ENCODE assay signal across 8 cellular contexts in the genomic region with DNA sequence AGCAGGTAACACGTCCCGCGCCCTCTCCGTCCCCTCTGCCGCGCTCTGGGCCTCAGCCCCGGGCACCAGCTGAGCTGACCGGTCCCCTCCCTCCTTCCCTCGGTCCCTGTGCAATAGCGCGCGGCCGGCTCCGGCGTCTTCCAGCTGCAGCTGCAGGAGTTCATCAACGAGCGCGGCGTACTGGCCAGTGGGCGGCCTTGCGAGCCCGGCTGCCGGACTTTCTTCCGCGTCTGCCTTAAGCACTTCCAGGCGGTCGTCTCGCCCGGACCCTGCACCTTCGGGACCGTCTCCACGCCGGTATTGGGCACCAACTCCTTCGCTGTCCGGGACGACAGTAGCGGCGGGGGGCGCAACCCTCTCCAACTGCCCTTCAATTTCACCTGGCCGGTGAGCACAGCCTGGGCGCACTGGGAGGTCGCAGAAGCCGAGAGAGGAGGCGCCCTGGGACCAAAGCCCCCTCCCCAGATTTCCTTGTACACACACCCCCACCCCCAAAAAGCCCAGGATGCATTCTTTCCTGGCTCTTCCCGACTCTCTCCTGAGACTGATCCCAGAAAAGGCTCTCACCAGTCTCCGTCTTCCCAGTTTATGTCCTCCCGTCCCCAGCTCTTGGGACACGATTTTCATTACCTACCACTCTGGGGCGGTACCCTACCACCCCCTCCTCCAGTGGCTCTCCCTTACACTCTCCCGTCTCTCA. TPM values are rescaled to one million over a fixed set of nuclear protein-coding genes. Genes with fewer than 3 reads are reported as not detected.
DNase-seq lines count a peak whose midpoint lies in the region; ATAC-seq and TF ChIP-seq lines count a peak whose summit lies in the region.

No MANE protein-coding gene starts in this region.

- CTCF ChIA-PET in CD4-positive, alpha-beta T cell (lab: Charles Lee), result interaction anchor here (0.6 to 4.8 kb wide), 9 partner anchors 11 to 340 kb away, joined by 3 to 43 read pairs (median 6); a partner anchor contains a TSS

- H3K4me2 ChIP-seq in KMS-11, result peak overlapping the region; percentile 94

- no peak for ATAC-seq in CD4-positive, alpha-beta T cell (ENCODE audit: poor library complexity)
- ATAC-seq in stimulated activated naive B cell treated with anti-CD40 and anti-IgM and Interleukin-4, amounts not matched to agents 10 μg/mL and 1 μg/mL and 100 μg/mL, for 72 hours (replicated peaks), result no peak
- no peak for ATAC-seq in HG03442 (IDR thresholded peaks at IDR 0.05; ENCODE audit: unreplicated experiment)

- H3K9me3 Mint-ChIP-seq in CD4-positive, alpha-beta T cell, result no peaks in the 10 kb centered on the region
- H3K9me3 Mint-ChIP-seq in stimulated activated naive B cell treated with anti-CD40 and anti-IgM and Interleukin-4, amounts not matched to agents 10 μg/mL and 1 μg/mL and 100 μg/mL, for 72 hours, result no peaks in the 10 kb centered on the region

- intact Hi-C loops in CD4-positive, alpha-beta T cell (cut with DNase I, micrococcal nuclease), result loop anchor here in 1 of 2 experiments (2.0 kb wide), 1 partner anchor 13 kb away; no protein-coding TSS in a partner anchor

- H3K4me3 Mint-ChIP-seq in CD4-positive, alpha-beta T cell, result peak overlapping the region; percentile 80
- H3K4me3 Mint-ChIP-seq in stimulated activated naive B cell treated with anti-CD40 and anti-IgM and Interleukin-4, amounts not matched to agents 10 μg/mL and 1 μg/mL and 100 μg/mL, for 72 hours, result peak overlapping the region; percentile 78 to 83

- no peak overlapping the region; the same call in 1 of the 2 replicates for H3K9ac ChIP-seq in KMS-11

- H3K79me2 ChIP-seq in KMS-11 (ENCODE audit: insufficient read depth, low read depth), result no peaks in the 10 kb centered on the region

- H3K4me1 ChIP-seq in KMS-11 (ENCODE audit: low read depth, poor library complexity, severe bottlenecking), result peaks cover 25% of the 10 kb centered on the region

- no peaks in the 10 kb centered on the region for H4K20me1 ChIP-seq in KMS-11 (ENCODE audit: insufficient read depth)

- H2AFZ ChIP-seq in KMS-11 (ENCODE audit: low read depth), result peak overlapping the region; percentile 96

- peaks cover 56% of the 10 kb centered on the region for H3K4me1 Mint-ChIP-seq in CD4-positive, alpha-beta T cell (ENCODE audit: low read depth)
- peaks cover 40 to 74% of the 10 kb centered on the region in 2 donors for H3K4me1 Mint-ChIP-seq in stimulated activated naive B cell treated with anti-CD40 and anti-IgM and Interleukin-4, amounts not matched to agents 10 μg/mL and 1 μg/mL and 100 μg/mL, for 72 hours

- no peak overlapping the region for H3K27ac ChIP-seq in CD4-positive, alpha-beta T cell (ENCODE audit: low read depth, low read length)
- no peak overlapping the region for H3K27ac ChIP-seq in KMS-11

- H3K9me3 ChIP-seq in CD4-positive, alpha-beta T cell (ENCODE audit: control insufficient read depth, low read length), result no peaks in the 10 kb centered on the region

- H3K27ac Mint-ChIP-seq in CD4-positive, alpha-beta T cell, result no peak overlapping the region
- peak overlapping the region; percentile 81 for H3K27ac Mint-ChIP-seq in stimulated activated naive B cell treated with anti-CD40 and anti-IgM and Interleukin-4, amounts not matched to agents 10 μg/mL and 1 μg/mL and 100 μg/mL, for 72 hours

- peaks cover 77% of the 10 kb centered on the region for H3K27me3 Mint-ChIP-seq in CD4-positive, alpha-beta T cell
- peaks cover 79 to 83% of the 10 kb centered on the region in 2 donors for H3K27me3 Mint-ChIP-seq in stimulated activated naive B cell treated with anti-CD40 and anti-IgM and Interleukin-4, amounts not matched to agents 10 μg/mL and 1 μg/mL and 100 μg/mL, for 72 hours

- no peak for DNase-seq in CD4-positive, alpha-beta T cell
- peak; percentile 70 for DNase-seq in astrocyte of the hippocampus (ENCODE audit: low read depth, low spot score)
- peak; percentile 74 for DNase-seq in iris pigment epithelial cell (ENCODE audit: low read depth)
- no peak for DNase-seq in stimulated activated naive B cell treated with anti-CD40 and anti-IgM and Interleukin-4, amounts not matched to agents 10 μg/mL and 1 μg/mL and 100 μg/mL, for 72 hours
- DNase-seq in NCI-H2029 (lab: John Stamatoyannopoulos, UW), result no peak
- no peak for DNase-seq in GOT3 (lab: John Stamatoyannopoulos, UW)

- POLR2A ChIA-PET in CD4-positive, alpha-beta T cell (lab: Charles Lee), result interaction anchor here (0.8 to 5.9 kb wide), 6 partner anchors 12 to 36 kb away, joined by 3 to 49 read pairs (median 4); a partner anchor contains a TSS

- H3K27me3 ChIP-seq in CD4-positive, alpha-beta T cell (ENCODE audit: control insufficient read depth, insufficient read depth, low read length), result peaks cover 74% of the 10 kb centered on the region
- peaks cover 28% of the 10 kb centered on the region for H3K27me3 ChIP-seq in KMS-11 (ENCODE audit: insufficient read depth, low read depth)

- H3K4me3 ChIP-seq in KMS-11 (IDR thresholded peaks at IDR 0.05; ENCODE audit: insufficient read depth, low read depth, low read length), result no peak overlapping the region

- no peaks in the 10 kb centered on the region for H3K36me3 Mint-ChIP-seq in CD4-positive, alpha-beta T cell (ENCODE audit: low read depth)
- H3K36me3 Mint-ChIP-seq in stimulated activated naive B cell treated with anti-CD40 and anti-IgM and Interleukin-4, amounts not matched to agents 10 μg/mL and 1 μg/mL and 100 μg/mL, for 72 hours, result no peaks in the 10 kb centered on the region

- TF ChIP-seq CTCF in CD4-positive, alpha-beta T cell (IDR thresholded peaks at IDR 0.05), result no peak
- TF ChIP-seq CTCF in KMS-11 (conservative IDR thresholded peaks at IDR 0.05; ENCODE audit: low read depth, low read length), result no peak

- no peaks in the 10 kb centered on the region for H3K36me3 ChIP-seq in KMS-11 (ENCODE audit: insufficient read depth)

RNA-seq across cellular contexts. Expression of a gene that starts 0.7 kb away (rescaled TPM):
- under 1 TPM; 0.11 to 0.14 TPM for total RNA-seq in CD4-positive, alpha-beta T cell

RNA-seq across cellular contexts. Expression of a gene that starts 23.4 kb away (rescaled TPM):
- under 1 TPM; 0.42 to 0.47 TPM for total RNA-seq in CD4-positive, alpha-beta T cell

RNA-seq across cellular contexts. Expression of a gene that starts 35.6 kb away (rescaled TPM):
- total RNA-seq in CD4-positive, alpha-beta T cell, result 10 to 100 TPM; 20.8 to 21.7 TPM

RNA-seq across cellular contexts. Expression of a gene that starts 55.8 kb away (rescaled TPM):
- total RNA-seq in CD4-positive, alpha-beta T cell, result under 1 TPM; 0.36 TPM

Comparison
In these comparisons a context has a peak if more than half of its experiments do, and no peak if none do; other contexts are left out.
1. DNase-seq: peak in astrocyte of the hippocampus (single experiment) and iris pigment epithelial cell (single experiment); none in CD4-positive, alpha-beta T cell (0 of 10), stimulated activated naive B cell treated with anti-CD40 and anti-IgM and Interleukin-4, amounts not matched to agents 10 μg/mL and 1 μg/mL and 100 μg/mL, for 72 hours (single experiment), NCI-H2029 (single experiment) and GOT3 (single experiment).